Comparison of ENCODE assay signal across 1 cellular context in the genomic region with DNA sequence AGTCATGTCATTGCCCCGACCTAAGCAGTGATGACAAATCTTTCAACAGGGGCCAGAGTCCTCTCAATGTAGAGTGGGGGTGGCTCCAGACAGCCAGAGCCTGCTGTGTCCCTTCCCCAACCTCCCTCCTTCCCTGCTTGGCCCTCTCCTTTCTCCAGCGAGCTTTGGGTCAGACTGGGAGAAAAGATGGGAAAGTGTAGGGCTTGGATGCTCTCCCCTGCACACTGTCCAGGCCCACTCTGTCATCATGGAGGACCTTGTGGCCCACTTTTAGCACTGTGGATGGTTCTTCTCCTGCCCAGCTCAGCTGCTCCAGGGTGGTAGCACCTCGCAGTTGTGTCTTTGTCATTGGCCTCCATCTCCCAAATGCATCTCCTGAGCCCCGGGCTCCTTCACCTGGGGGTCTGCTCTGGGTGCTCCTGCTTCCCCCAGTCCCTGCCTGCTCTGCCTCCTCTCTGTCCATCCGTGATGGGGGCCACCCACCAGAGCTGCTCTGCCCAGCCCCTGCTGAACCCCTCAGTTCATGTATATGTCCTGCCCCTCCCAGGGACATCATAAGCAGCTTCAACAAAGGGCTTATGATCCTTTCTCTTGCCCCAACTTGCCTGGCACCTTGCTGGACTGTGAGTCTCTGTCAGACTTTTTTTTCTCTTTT.
TF ChIP-seq lines count a peak whose summit lies in the region.

No MANE protein-coding gene starts in this region.

TF ChIP-seq in HepG2, 621 proteins besides CTCF, POLR2A, EP300 and RAD21 (continued from another document):
- TF ChIP-seq DDIT3 (CRISPR knock-in tag; IDR thresholded peaks at IDR 0.05): no peak
- no peak for TF ChIP-seq ASH2L (IDR thresholded peaks at IDR 0.05; ENCODE audit: insufficient read length, low read depth, low read length)
- TF ChIP-seq ZNF7 (CRISPR knock-in tag; IDR thresholded peaks at IDR 0.05): no peak
- TF ChIP-seq, protein P1, sequence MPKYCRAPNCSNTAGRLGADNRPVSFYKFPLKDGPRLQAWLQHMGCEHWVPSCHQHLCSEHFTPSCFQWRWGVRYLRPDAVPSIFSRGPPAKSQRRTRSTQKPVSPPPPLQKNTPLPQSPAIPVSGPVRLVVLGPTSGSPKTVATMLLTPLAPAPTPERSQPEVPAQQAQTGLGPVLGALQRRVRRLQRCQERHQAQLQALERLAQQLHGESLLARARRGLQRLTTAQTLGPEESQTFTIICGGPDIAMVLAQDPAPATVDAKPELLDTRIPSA (CRISPR knock-in tag; IDR thresholded peaks at IDR 0.05; ENCODE audit: borderline replicate concordance): no peak
- 0 out of 2 replicates have a peak, but pooled peaks have one; percentile 15 for TF ChIP-seq RARA (CRISPR knock-in tag; IDR thresholded peaks at IDR 0.05)
- TF ChIP-seq, protein P2, sequence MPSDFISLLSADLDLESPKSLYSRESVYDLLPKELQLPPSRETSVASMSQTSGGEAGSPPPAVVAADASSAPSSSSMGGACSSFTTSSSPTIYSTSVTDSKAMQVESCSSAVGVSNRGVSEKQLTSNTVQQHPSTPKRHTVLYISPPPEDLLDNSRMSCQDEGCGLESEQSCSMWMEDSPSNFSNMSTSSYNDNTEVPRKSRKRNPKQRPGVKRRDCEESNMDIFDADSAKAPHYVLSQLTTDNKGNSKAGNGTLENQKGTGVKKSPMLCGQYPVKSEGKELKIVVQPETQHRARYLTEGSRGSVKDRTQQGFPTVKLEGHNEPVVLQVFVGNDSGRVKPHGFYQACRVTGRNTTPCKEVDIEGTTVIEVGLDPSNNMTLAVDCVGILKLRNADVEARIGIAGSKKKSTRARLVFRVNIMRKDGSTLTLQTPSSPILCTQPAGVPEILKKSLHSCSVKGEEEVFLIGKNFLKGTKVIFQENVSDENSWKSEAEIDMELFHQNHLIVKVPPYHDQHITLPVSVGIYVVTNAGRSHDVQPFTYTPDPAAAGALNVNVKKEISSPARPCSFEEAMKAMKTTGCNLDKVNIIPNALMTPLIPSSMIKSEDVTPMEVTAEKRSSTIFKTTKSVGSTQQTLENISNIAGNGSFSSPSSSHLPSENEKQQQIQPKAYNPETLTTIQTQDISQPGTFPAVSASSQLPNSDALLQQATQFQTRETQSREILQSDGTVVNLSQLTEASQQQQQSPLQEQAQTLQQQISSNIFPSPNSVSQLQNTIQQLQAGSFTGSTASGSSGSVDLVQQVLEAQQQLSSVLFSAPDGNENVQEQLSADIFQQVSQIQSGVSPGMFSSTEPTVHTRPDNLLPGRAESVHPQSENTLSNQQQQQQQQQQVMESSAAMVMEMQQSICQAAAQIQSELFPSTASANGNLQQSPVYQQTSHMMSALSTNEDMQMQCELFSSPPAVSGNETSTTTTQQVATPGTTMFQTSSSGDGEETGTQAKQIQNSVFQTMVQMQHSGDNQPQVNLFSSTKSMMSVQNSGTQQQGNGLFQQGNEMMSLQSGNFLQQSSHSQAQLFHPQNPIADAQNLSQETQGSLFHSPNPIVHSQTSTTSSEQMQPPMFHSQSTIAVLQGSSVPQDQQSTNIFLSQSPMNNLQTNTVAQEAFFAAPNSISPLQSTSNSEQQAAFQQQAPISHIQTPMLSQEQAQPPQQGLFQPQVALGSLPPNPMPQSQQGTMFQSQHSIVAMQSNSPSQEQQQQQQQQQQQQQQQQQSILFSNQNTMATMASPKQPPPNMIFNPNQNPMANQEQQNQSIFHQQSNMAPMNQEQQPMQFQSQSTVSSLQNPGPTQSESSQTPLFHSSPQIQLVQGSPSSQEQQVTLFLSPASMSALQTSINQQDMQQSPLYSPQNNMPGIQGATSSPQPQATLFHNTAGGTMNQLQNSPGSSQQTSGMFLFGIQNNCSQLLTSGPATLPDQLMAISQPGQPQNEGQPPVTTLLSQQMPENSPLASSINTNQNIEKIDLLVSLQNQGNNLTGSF (CRISPR knock-in tag; IDR thresholded peaks at IDR 0.05): no peak
- TF ChIP-seq RFX5 (IDR thresholded peaks at IDR 0.05; ENCODE audit: low read depth, low read length): no peak
- no peak for TF ChIP-seq NKX3-1 (CRISPR knock-in tag; IDR thresholded peaks at IDR 0.05)
- no peak for TF ChIP-seq ZNF383 (CRISPR knock-in tag; IDR thresholded peaks at IDR 0.05; ENCODE audit: borderline replicate concordance)
- TF ChIP-seq ZNF850 (CRISPR knock-in tag; conservative IDR thresholded peaks at IDR 0.05): no peak
- peak; percentile 32; the same call in 1 of the 2 replicates for TF ChIP-seq HNF4G (IDR thresholded peaks at IDR 0.05; ENCODE audit: borderline replicate concordance, low read depth, low read length)
- TF ChIP-seq HNF4G (CRISPR knock-in tag; IDR thresholded peaks at IDR 0.05; ENCODE audit: borderline replicate concordance, low read depth): no peak
- TF ChIP-seq MIXL1 (CRISPR knock-in tag; IDR thresholded peaks at IDR 0.05): no peak
- TF ChIP-seq GABPB1 (CRISPR knock-in tag; IDR thresholded peaks at IDR 0.05): 0 out of 2 replicates have a peak, but pooled peaks have one; percentile 12
- TF ChIP-seq ZMAT3 (CRISPR knock-in tag; conservative IDR thresholded peaks at IDR 0.05): no peak
- TF ChIP-seq ZBTB38 (CRISPR knock-in tag; IDR thresholded peaks at IDR 0.05): 0 out of 2 replicates have a peak, but pooled peaks have one; percentile 49
- TF ChIP-seq, protein P3, sequence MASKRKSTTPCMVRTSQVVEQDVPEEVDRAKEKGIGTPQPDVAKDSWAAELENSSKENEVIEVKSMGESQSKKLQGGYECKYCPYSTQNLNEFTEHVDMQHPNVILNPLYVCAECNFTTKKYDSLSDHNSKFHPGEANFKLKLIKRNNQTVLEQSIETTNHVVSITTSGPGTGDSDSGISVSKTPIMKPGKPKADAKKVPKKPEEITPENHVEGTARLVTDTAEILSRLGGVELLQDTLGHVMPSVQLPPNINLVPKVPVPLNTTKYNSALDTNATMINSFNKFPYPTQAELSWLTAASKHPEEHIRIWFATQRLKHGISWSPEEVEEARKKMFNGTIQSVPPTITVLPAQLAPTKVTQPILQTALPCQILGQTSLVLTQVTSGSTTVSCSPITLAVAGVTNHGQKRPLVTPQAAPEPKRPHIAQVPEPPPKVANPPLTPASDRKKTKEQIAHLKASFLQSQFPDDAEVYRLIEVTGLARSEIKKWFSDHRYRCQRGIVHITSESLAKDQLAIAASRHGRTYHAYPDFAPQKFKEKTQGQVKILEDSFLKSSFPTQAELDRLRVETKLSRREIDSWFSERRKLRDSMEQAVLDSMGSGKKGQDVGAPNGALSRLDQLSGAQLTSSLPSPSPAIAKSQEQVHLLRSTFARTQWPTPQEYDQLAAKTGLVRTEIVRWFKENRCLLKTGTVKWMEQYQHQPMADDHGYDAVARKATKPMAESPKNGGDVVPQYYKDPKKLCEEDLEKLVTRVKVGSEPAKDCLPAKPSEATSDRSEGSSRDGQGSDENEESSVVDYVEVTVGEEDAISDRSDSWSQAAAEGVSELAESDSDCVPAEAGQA (IDR thresholded peaks at IDR 0.05; ENCODE audit: low read depth): no peak
- TF ChIP-seq, protein P3 (CRISPR knock-in tag; IDR thresholded peaks at IDR 0.05; ENCODE audit: borderline replicate concordance): no peak
- no peak for TF ChIP-seq JDP2 (CRISPR knock-in tag; IDR thresholded peaks at IDR 0.05; ENCODE audit: borderline replicate concordance)
- TF ChIP-seq, protein P4, sequence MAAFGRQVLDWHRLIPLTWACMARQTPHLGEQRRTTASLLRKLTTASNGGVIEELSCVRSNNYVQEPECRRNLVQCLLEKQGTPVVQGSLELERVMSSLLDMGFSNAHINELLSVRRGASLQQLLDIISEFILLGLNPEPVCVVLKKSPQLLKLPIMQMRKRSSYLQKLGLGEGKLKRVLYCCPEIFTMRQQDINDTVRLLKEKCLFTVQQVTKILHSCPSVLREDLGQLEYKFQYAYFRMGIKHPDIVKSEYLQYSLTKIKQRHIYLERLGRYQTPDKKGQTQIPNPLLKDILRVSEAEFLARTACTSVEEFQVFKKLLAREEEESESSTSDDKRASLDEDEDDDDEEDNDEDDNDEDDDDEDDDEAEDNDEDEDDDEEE (CRISPR knock-in tag; IDR thresholded peaks at IDR 0.05): no peak
- no peak for TF ChIP-seq ZFAT (CRISPR knock-in tag; conservative IDR thresholded peaks at IDR 0.05)
- no peak for TF ChIP-seq NAIF1 (CRISPR knock-in tag; IDR thresholded peaks at IDR 0.05; ENCODE audit: borderline replicate concordance)
- TF ChIP-seq ZNF687 (CRISPR knock-in tag; IDR thresholded peaks at IDR 0.05): peak; percentile 69
- no peak for TF ChIP-seq SNAPC2 (CRISPR knock-in tag; IDR thresholded peaks at IDR 0.05)
- TF ChIP-seq XBP1 (CRISPR knock-in tag; IDR thresholded peaks at IDR 0.05): no peak
- no peak for TF ChIP-seq ARNTL (CRISPR knock-in tag; IDR thresholded peaks at IDR 0.05)
- TF ChIP-seq SKI (IDR thresholded peaks at IDR 0.05; ENCODE audit: partially characterized antibody): no peak
